9 cellular contexts compared by ENCODE assay signal in genomic region chr9:37423508-37423907, GRCh38. TPM values are rescaled to one million over a fixed set of nuclear protein-coding genes. Genes with fewer than 3 reads are reported as not detected.
DNase-seq lines count a peak whose midpoint lies in the region; ATAC-seq and TF ChIP-seq lines count a peak whose summit lies in the region.
"Had no signal": no experiment of that assay in that cellular context is flagged by ENCODE, and none has a peak within 500 bp of the region (broad histone marks: within the 10 kb centered on the region; RNA-seq: fewer than 3 reads in every experiment).

No MANE protein-coding gene starts in this region.

- DNase-seq in RWPE1 (ENCODE audit: low spot score) (no peak), esophagus squamous epithelium (lab: John Stamatoyannopoulos, UW) (no peak), prostate gland (ENCODE audit: low spot score) (no peak), omental fat pad (ENCODE audit: low spot score) (no peak), SKM-1 (lab: John Stamatoyannopoulos, UW; ENCODE audit: unreplicated experiment) (no peak)
- DNase-seq: stimulated activated CD4-positive, alpha-beta T cell treated with anti-CD3 and anti-CD28 coated beads, Interleukin-2, amount 100 ng/mL, for 24 hours had no signal

- H3K4me3 ChIP-seq in DOHH2 (ENCODE audit: low read length) = peak overlapping the region; percentile 99
- H3K4me3 ChIP-seq in esophagus squamous epithelium = peak overlapping the region; percentile 57 to 88 (median 66)
- peak overlapping the region; percentile 70 to 89 for H3K4me3 ChIP-seq in prostate gland

- peaks cover 8% of the 10 kb centered on the region for H3F3A ChIP-seq in DOHH2 (ENCODE audit: control insufficient read depth, insufficient read depth)

- H3K9me3 ChIP-seq in DOHH2 (ENCODE audit: control insufficient read depth, insufficient read depth, low read length) (no peaks in the 10 kb centered on the region), esophagus squamous epithelium (no peaks in the 10 kb centered on the region), prostate gland (no peaks in the 10 kb centered on the region)

- peaks cover 2% of the 10 kb centered on the region; the same call in 1 of the 2 replicates for H4K20me1 ChIP-seq in DOHH2 (ENCODE audit: control insufficient read depth, insufficient read depth, low read depth, low read length)

- no peak for TF ChIP-seq POLR2A in esophagus squamous epithelium (IDR thresholded peaks at IDR 0.05)
- no peak for TF ChIP-seq POLR2A in prostate gland (IDR thresholded peaks at IDR 0.05)

- H3K27ac ChIP-seq in DOHH2 (ENCODE audit: low read depth, low read length) = peak overlapping the region; percentile 56; the same call in 1 of the 2 replicates
- peak overlapping the region; percentile 82 for H3K27ac ChIP-seq in RWPE1
- peak overlapping the region in 3 of 4 donors; percentile 86 to 88 (median 88) for H3K27ac ChIP-seq in esophagus squamous epithelium
- H3K27ac ChIP-seq in prostate gland = no peak overlapping the region

- POLR2A ChIA-PET in RWPE1 (lab: Yijun Ruan, JAX; ENCODE audit: low non-redundant PET) = interaction anchor here (1.0 kb wide), 1 partner anchor 32 kb away, joined by 4 read pairs; no protein-coding TSS in a partner anchor

- H3K27me3 ChIP-seq in DOHH2 (ENCODE audit: control insufficient read depth, low read length) (no peaks in the 10 kb centered on the region), esophagus squamous epithelium (no peaks in the 10 kb centered on the region), prostate gland (replicated peaks; ENCODE audit: insufficient read depth) (no peaks in the 10 kb centered on the region)

- H3K36me3 ChIP-seq in DOHH2 (ENCODE audit: control insufficient read depth, low read length) (peaks cover 58% of the 10 kb centered on the region), esophagus squamous epithelium (peaks cover 6 to 37% (median 12%) of the 10 kb centered on the region in 3 donors), prostate gland (no peaks in the 10 kb centered on the region)

- TF ChIP-seq CTCF in DOHH2 (IDR thresholded peaks at IDR 0.05; ENCODE audit: low read depth, low read length, poor library complexity, severe bottlenecking) (no peak), RWPE1 (conservative IDR thresholded peaks at IDR 0.05; ENCODE audit: low read depth) (no peak), esophagus squamous epithelium (IDR thresholded peaks at IDR 0.05) (no peak), prostate gland (IDR thresholded peaks at IDR 0.05) (no peak), omental fat pad (IDR thresholded peaks at IDR 0.05) (no peak)

- peak overlapping the region; percentile 68 for H3K4me2 ChIP-seq in DOHH2 (ENCODE audit: low read length)

- WGBS in esophagus squamous epithelium, 2 donors = 36 to 42% methylated on average over 2 of the region's 2 CpGs
- WGBS in prostate gland = 52% methylated on average over 2 of the region's 2 CpGs

- intact Hi-C loops in esophagus squamous epithelium (cut with DNase I) (no loop called here), prostate gland (cut with DNase I) (no loop called here)

- no peaks in the 10 kb centered on the region for H3K9me2 ChIP-seq in DOHH2 (replicated peaks; ENCODE audit: control insufficient read depth, low read length)

- CTCF ChIA-PET in RWPE1 (lab: Yijun Ruan, JAX) = interaction anchor here (0.7 kb wide), 1 partner anchor 9 kb away, joined by 3 read pairs; no protein-coding TSS in a partner anchor

- H3K79me2 ChIP-seq in DOHH2 (ENCODE audit: control insufficient read depth, low read length) = peaks cover 54% of the 10 kb centered on the region

- ATAC-seq in GM21526 (IDR thresholded peaks at IDR 0.05; ENCODE audit: low FRiP score, unreplicated experiment) = no peak
- no peak for ATAC-seq in GM21723 (IDR thresholded peaks at IDR 0.05; ENCODE audit: unreplicated experiment)
- no peak for ATAC-seq in omental fat pad (ENCODE audit: low FRiP score)

- peaks cover 53% of the 10 kb centered on the region for H3K4me1 ChIP-seq in DOHH2 (ENCODE audit: control insufficient read depth, low read length)
- H3K4me1 ChIP-seq in esophagus squamous epithelium = peaks cover 23 to 39% (median 26%) of the 10 kb centered on the region in 3 donors
- H3K4me1 ChIP-seq in prostate gland (replicated peaks) = peaks cover 14% of the 10 kb centered on the region

RNA-seq across cellular contexts. Expression of gene GRHPR, which starts 1.0 kb away (rescaled TPM):
- total RNA-seq in esophagus squamous epithelium (100 to 1,000 TPM in 2 of 4 donors, 10 to 100 TPM in 2; 74.5 to 117 (median 93.8) TPM), prostate gland (100 to 1,000 TPM; 191 to 275 TPM), omental fat pad (100 to 1,000 TPM in 3 of 4 donors, 10 to 100 TPM in 1; 92.8 to 162 (median 142) TPM)

RNA-seq across cellular contexts. Expression of gene ZBTB5, which starts 41.7 kb away (rescaled TPM):
- total RNA-seq in esophagus squamous epithelium (10 to 100 TPM; 15.0 to 23.3 (median 20.5) TPM), prostate gland (10 to 100 TPM; 17.8 to 26.6 TPM), omental fat pad (1 to 10 TPM; 7.4 to 8.7 (median 7.8) TPM)

Comparison
In these comparisons a context has a peak if more than half of its experiments do, and no peak if none do; other contexts are left out.
1. H3K27ac ChIP-seq: peak in DOHH2 (single experiment), RWPE1 (single experiment) and esophagus squamous epithelium (3 of 4); none in prostate gland (0 of 2).
2. Peak in every context shown above with its lines, with median percentiles within 50 percentile points of each other: H3K4me3 ChIP-seq.